1 cellular context compared by ENCODE assay signal in genomic region chr19:45038931-45039893, GRCh38.
TF ChIP-seq lines count a peak whose summit lies in the region.

TSS of gene CLASRP (plus strand) at chr19:45039045. CDS start at chr19:45040213, 1,168 bp downstream.

TF ChIP-seq in A549, 52 proteins besides CTCF, POLR2A, EP300 and RAD21 (continued from another document):
- TF ChIP-seq REST (IDR thresholded peaks at IDR 0.05) (0 out of 2 replicates have a peak, but pooled peaks have one; percentile 25), RNF2 (IDR thresholded peaks at IDR 0.05; ENCODE audit: borderline replicate concordance, low read depth) (no peak), RFX5 (IDR thresholded peaks at IDR 0.05) (no peak), ZSCAN20 (CRISPR knock-in tag; IDR thresholded peaks at IDR 0.05) (no peak), ESRRA (IDR thresholded peaks at IDR 0.05; ENCODE audit: borderline replicate concordance, low read length) (no peak), ELK1 (IDR thresholded peaks at IDR 0.05; ENCODE audit: low read depth, low read length) (no peak), EHMT2 (IDR thresholded peaks at IDR 0.05; ENCODE audit: low read depth) (no peak), CBX8 (IDR thresholded peaks at IDR 0.05) (no peak), FOSL2 (IDR thresholded peaks at IDR 0.05) (no peak), FOSL2 (CRISPR knock-in tag; IDR thresholded peaks at IDR 0.05) (no peak), CEBPB (IDR thresholded peaks at IDR 0.05) (no peak), HDAC2 (IDR thresholded peaks at IDR 0.05) (no peak), RCOR1 (IDR thresholded peaks at IDR 0.05; ENCODE audit: low read depth, low read length) (no peak), NPAS2 (CRISPR knock-in tag; IDR thresholded peaks at IDR 0.05; ENCODE audit: borderline replicate concordance) (no peak), NFE2L2 (conservative IDR thresholded peaks at IDR 0.05; ENCODE audit: low read length) (no peak), KDM1A (IDR thresholded peaks at IDR 0.05; ENCODE audit: low read depth) (no peak), TP53 (CRISPR knock-in tag; IDR thresholded peaks at IDR 0.05) (no peak), HOXA7 (CRISPR knock-in tag; IDR thresholded peaks at IDR 0.05) (no peak), GATA3 (IDR thresholded peaks at IDR 0.05; ENCODE audit: borderline replicate concordance) (peak; percentile 42; the same call in 1 of the 2 replicates), MAX (IDR thresholded peaks at IDR 0.05) (peak; percentile 90), BHLHE40 (IDR thresholded peaks at IDR 0.05; ENCODE audit: low read depth, low read length) (no peak), ZFP36 (IDR thresholded peaks at IDR 0.05; ENCODE audit: borderline replicate concordance, partially characterized antibody) (no peak), CBX2 (IDR thresholded peaks at IDR 0.05; ENCODE audit: borderline replicate concordance, low read depth) (no peak), POLR2AphosphoS2 (conservative IDR thresholded peaks at IDR 0.05; ENCODE audit: low read length) (no peak), RARB (CRISPR knock-in tag; IDR thresholded peaks at IDR 0.05) (no peak), HES2 (IDR thresholded peaks at IDR 0.05) (no peak), MYC (IDR thresholded peaks at IDR 0.05; ENCODE audit: borderline replicate concordance, low read length) (peak; percentile 41; the same call in 1 of the 2 replicates), HOXB5 (CRISPR knock-in tag; IDR thresholded peaks at IDR 0.05) (no peak), CHD2 (IDR thresholded peaks at IDR 0.05; ENCODE audit: low read length, partially characterized antibody) (no peak), CHD4 (IDR thresholded peaks at IDR 0.05; ENCODE audit: borderline replicate concordance) (no peak), TFCP2L1 (CRISPR knock-in tag; IDR thresholded peaks at IDR 0.05) (no peak), SMC3 (IDR thresholded peaks at IDR 0.05) (no peak), MAFK (IDR thresholded peaks at IDR 0.05; ENCODE audit: partially characterized antibody) (no peak), MAZ (IDR thresholded peaks at IDR 0.05; ENCODE audit: borderline replicate concordance, low read depth, low read length) (no peak), NR3C1 (IDR thresholded peaks at IDR 0.05) (no peak)
TF ChIP-seq in A549: peak in this region for 10.
